Comparison of ENCODE assay signal across 9 cellular contexts in the genomic region with DNA sequence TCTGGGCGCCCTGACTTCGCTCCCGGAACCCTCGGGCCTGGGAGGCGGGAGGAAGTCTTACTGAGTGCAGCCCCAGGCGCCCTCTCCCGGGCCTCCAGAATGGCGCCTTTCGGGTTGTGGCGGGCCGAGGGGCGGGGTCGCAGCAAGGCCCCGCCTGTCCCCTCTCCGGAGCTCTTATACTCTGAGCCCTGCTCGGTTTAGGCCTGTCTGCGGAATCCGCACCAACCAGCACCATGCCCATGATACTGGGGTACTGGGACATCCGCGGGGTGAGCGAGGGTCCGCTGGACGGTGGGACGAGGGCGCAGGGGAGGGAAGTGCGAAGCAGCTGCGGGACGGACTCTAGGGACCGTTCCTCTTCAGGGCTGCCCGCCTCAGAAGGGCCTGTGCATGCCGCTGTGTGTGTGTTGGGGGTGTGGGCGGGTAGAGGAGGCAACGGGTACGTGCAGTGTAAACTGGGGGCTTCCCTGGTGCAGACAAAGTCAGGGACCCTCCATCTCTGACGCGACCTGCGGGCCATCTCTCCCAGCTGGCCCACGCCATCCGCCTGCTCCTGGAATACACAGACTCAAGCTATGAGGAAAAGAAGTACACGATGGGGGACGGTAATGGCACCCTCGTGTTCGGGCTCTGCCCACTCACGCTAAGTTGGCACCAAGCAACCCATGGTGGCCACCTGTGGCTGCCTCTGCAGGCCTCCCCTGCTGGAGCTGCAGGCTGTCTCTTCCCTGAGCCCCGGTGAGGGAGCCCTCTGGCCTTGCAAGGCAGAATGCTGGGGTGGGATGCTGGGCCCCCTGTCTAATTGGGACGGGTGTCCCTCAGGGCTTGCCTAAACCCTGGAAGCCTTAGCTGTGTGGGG. TPM values are rescaled to one million over a fixed set of nuclear protein-coding genes. Genes with fewer than 3 reads are reported as not detected.
A peak's percentile ranks its signal among the peaks of the same experiment; 100 is the strongest.
DNase-seq lines count a peak whose midpoint lies in the region; ATAC-seq and TF ChIP-seq lines count a peak whose summit lies in the region.
"Had no signal": no experiment of that assay in that cellular context is flagged by ENCODE, and none has a peak within 500 bp of the region (broad histone marks: within the 10 kb centered on the region; RNA-seq: fewer than 3 reads in every experiment).

Gene GSTM1 (plus strand): TSS at position 177 of the 859 bp plus-strand sequence. CDS start 57 bp downstream, at position 234.

- ATAC-seq in GM21447 (IDR thresholded peaks at IDR 0.05; ENCODE audit: unreplicated experiment) (peak; percentile 97), HG03442 (IDR thresholded peaks at IDR 0.05; ENCODE audit: unreplicated experiment) (no peak)
- ATAC-seq: K562 had no signal

- H3K27me3 ChIP-seq in NT2/D1 (ENCODE audit: insufficient read depth, insufficient read length) (no peaks in the 10 kb centered on the region), endodermal cell (ENCODE audit: control insufficient read depth, insufficient read depth, low read length, poor library complexity, severe bottlenecking) (no peaks in the 10 kb centered on the region)

- H3K27ac Mint-ChIP-seq in endodermal cell: peak within 1 kb of the TSS; percentile 66

- no peaks in the 10 kb centered on the region for H3K27me3 Mint-ChIP-seq in endodermal cell (ENCODE audit: insufficient read depth)

- peak within 1 kb of the TSS; percentile 55 for H3K4me3 Mint-ChIP-seq in endodermal cell

- no CpG with 5 or more reads among the region's 46 CpGs for WGBS in endodermal cell (ENCODE audit: insufficient coverage in 1 of 2, insufficient read length in 1 of 2), 2 experiments

- DNase-seq in NT2/D1 (ENCODE audit: low read depth, low spot score) (peak; percentile 52), endodermal cell (peak; percentile 87), renal cortical epithelial cell (ENCODE audit: low read depth) (no peak), NCI-H2196 (lab: John Stamatoyannopoulos, UW; ENCODE audit: unreplicated experiment) (no peak), NCI-H69 (lab: John Stamatoyannopoulos, UW) (no peak)

- no peaks in the 10 kb centered on the region for H3K36me3 Mint-ChIP-seq in endodermal cell (ENCODE audit: low read depth)

- H3K27ac ChIP-seq in endodermal cell (ENCODE audit: low read depth, low read length): no peak within 1 kb of the TSS

- peak within 1 kb of the TSS; percentile 89 for H3K9ac ChIP-seq in NT2/D1 (ENCODE audit: insufficient read length, low read depth)
- no peak within 1 kb of the TSS for H3K9ac ChIP-seq in endodermal cell (ENCODE audit: extremely low read depth, low read length, poor library complexity, severe bottlenecking)

- no peaks in the 10 kb centered on the region for H3K9me3 ChIP-seq in NT2/D1 (ENCODE audit: insufficient read depth, low read length)
- H3K9me3 ChIP-seq in endodermal cell (ENCODE audit: control insufficient read depth, low read length): no peaks in the 10 kb centered on the region

- peak; percentile 53 for TF ChIP-seq CTCF in endodermal cell (conservative IDR thresholded peaks at IDR 0.05)

- peaks cover 20% of the 10 kb centered on the region for H3K36me3 ChIP-seq in NT2/D1 (ENCODE audit: insufficient read depth, insufficient read length, low read length)
- no peaks in the 10 kb centered on the region for H3K36me3 ChIP-seq in endodermal cell (ENCODE audit: control insufficient read depth, insufficient read depth, low read length)

- TF ChIP-seq POLR2A in GM10847 (IDR thresholded peaks at IDR 0.05; ENCODE audit: extremely low read depth, insufficient read length): peak; percentile 36

- H3K4me1 Mint-ChIP-seq in endodermal cell: no peaks in the 10 kb centered on the region

- H3K4me1 ChIP-seq in NT2/D1 (ENCODE audit: insufficient read depth, insufficient read length): no peaks in the 10 kb centered on the region
- no peaks in the 10 kb centered on the region for H3K4me1 ChIP-seq in endodermal cell (ENCODE audit: control insufficient read depth, insufficient read depth, low read length)

- peaks cover 7% of the 10 kb centered on the region for H3K9me3 Mint-ChIP-seq in endodermal cell

- H3K4me3 ChIP-seq in NT2/D1 (ENCODE audit: insufficient read length, low read depth) (peak within 1 kb of the TSS; percentile 73), endodermal cell (ENCODE audit: low read length) (no peak within 1 kb of the TSS)
- H3K4me3 ChIP-seq: K562 had no signal

RNA-seq across cellular contexts. Expression of gene GSTM1, which starts in this region (rescaled TPM):
- total RNA-seq in endodermal cell (10 to 100 TPM; 23.0 to 65.6 TPM), renal cortical epithelial cell (8.0 and 15.1 TPM in 2 replicates)
- not detected for polyA plus RNA-seq in endodermal cell (2013, experiment 1 of 2)
- polyA plus RNA-seq in endodermal cell (2013, experiment 2 of 2): not detected
- total RNA-seq: K562 had no signal
- polyA plus RNA-seq: K562 had no signal

Comparison
In these comparisons a context has a peak if more than half of its experiments do, and no peak if none do; other contexts are left out.
1. DNase-seq: peak in NT2/D1 (single experiment) and endodermal cell (single experiment); none in renal cortical epithelial cell (single experiment), NCI-H2196 (single experiment) and NCI-H69 (single experiment).